In genomic region chr4:99763635-99764101, GRCh38 we compare ENCODE assay signal across 8 cellular contexts. TPM values are rescaled to one million over a fixed set of nuclear protein-coding genes. Genes with fewer than 3 reads are reported as not detected.
A peak's percentile ranks its signal among the peaks of the same experiment; 100 is the strongest.
DNase-seq lines count a peak whose midpoint lies in the region; ATAC-seq, FAIRE-seq and TF ChIP-seq lines count a peak whose summit lies in the region.

No MANE protein-coding gene starts in this region.

- FAIRE-seq in A549 (lab: Jason Lieb, UNC) = no peak

- no peaks in the 10 kb centered on the region for H3K9me3 ChIP-seq in A549
- H3K9me3 ChIP-seq in SJCRH30 (replicated peaks) = no peaks in the 10 kb centered on the region

- CTCF ChIA-PET in A549 (lab: Yijun Ruan, JAX) = interaction anchor here (1.3 kb wide), 1 partner anchor 8 kb away, joined by 3 read pairs; no protein-coding TSS in a partner anchor

- H3K4me1 ChIP-seq in A549 = peaks cover 11% of the 10 kb centered on the region
- no peaks in the 10 kb centered on the region for H3K4me1 ChIP-seq in SJCRH30

- 2% methylated on average over 3 of the region's 3 CpGs for WGBS in A549 (ENCODE audit: missing lambda C conversion rate)

- no peaks in the 10 kb centered on the region for H3K27me3 ChIP-seq in SJCRH30

- TF ChIP-seq EP300 in A549 (IDR thresholded peaks at IDR 0.05) = peak in 1 of 2 experiments; percentile 23; a peak in 1 of 5 replicates

- no peak for TF ChIP-seq CTCF in A549 (IDR thresholded peaks at IDR 0.05)

- ATAC-seq in A549 (peak; percentile 80 to 94), HG02970 (IDR thresholded peaks at IDR 0.05; ENCODE audit: low FRiP score, unreplicated experiment) (no peak), GM21526 (IDR thresholded peaks at IDR 0.05; ENCODE audit: low FRiP score, unreplicated experiment) (no peak), HG03457 (IDR thresholded peaks at IDR 0.05; ENCODE audit: unreplicated experiment) (no peak)

- POLR2A ChIA-PET in A549 (lab: Yijun Ruan, JAX) = no interaction called here

- no peaks in the 10 kb centered on the region for H3K36me3 ChIP-seq in SJCRH30

- DNase-seq in A549 (ENCODE audit: low read depth in 1 of 2, low spot score in 1 of 2) (peak; percentile 8 to 42), GM03348 (ENCODE audit: low spot score) (peak; percentile 74), RPMI8226 (peak; percentile 82), foreskin melanocyte (peak; percentile 60), SJCRH30 (no peak)

- H3K4me2 ChIP-seq in A549 = peak overlapping the region; percentile 51

- TF ChIP-seq POLR2A in A549 (IDR thresholded peaks at IDR 0.05; ENCODE audit: low read length) = no peak

- H3K4me3 ChIP-seq in A549 (no peak overlapping the region), SJCRH30 (no peak overlapping the region)

- no peak overlapping the region for H3K27ac ChIP-seq in A549
- H3K27ac ChIP-seq in SJCRH30 = no peak overlapping the region

- no peak for TF ChIP-seq RAD21 in A549 (conservative IDR thresholded peaks at IDR 0.05 in 1 of 2, IDR thresholded peaks at IDR 0.05 in 1 of 2)

TF ChIP-seq in A549, 52 proteins besides CTCF, POLR2A, EP300 and RAD21:
- TF ChIP-seq HOXB5 (CRISPR knock-in tag; IDR thresholded peaks at IDR 0.05) = no peak
- TF ChIP-seq FOSL2 (IDR thresholded peaks at IDR 0.05) = peak; percentile 77
- peak; percentile 74 for TF ChIP-seq FOSL2 (CRISPR knock-in tag; IDR thresholded peaks at IDR 0.05)
- no peak for TF ChIP-seq RNF2 (IDR thresholded peaks at IDR 0.05; ENCODE audit: borderline replicate concordance, low read depth)
- TF ChIP-seq CHD2 (IDR thresholded peaks at IDR 0.05; ENCODE audit: low read length, partially characterized antibody) = no peak
- peak; percentile 75 for TF ChIP-seq MAFK (IDR thresholded peaks at IDR 0.05; ENCODE audit: partially characterized antibody)
- TF ChIP-seq FOSB (CRISPR knock-in tag; IDR thresholded peaks at IDR 0.05) = no peak
- no peak for TF ChIP-seq PHF8 (IDR thresholded peaks at IDR 0.05; ENCODE audit: borderline replicate concordance, low read depth)
- TF ChIP-seq ELK1 (IDR thresholded peaks at IDR 0.05; ENCODE audit: low read depth, low read length) = no peak
- TF ChIP-seq CBX8 (IDR thresholded peaks at IDR 0.05) = no peak
- 0 out of 4 replicates have a peak, but pooled peaks have one; percentile 12 to 18 for TF ChIP-seq CEBPB (IDR thresholded peaks at IDR 0.05)
- no peak for TF ChIP-seq ZSCAN20 (CRISPR knock-in tag; IDR thresholded peaks at IDR 0.05)
- TF ChIP-seq JUNB (IDR thresholded peaks at IDR 0.05) = peak; percentile 79
- TF ChIP-seq GATA3 (IDR thresholded peaks at IDR 0.05; ENCODE audit: borderline replicate concordance) = peak; percentile 14; the same call in 1 of the 2 replicates
TF ChIP-seq in A549: peak in this region for 5.

RNA-seq across cellular contexts. Expression of gene DAPP1, which starts 53.0 kb away (rescaled TPM):
- polyA plus RNA-seq in A549 (2011; rRNA removed) = 0.03 TPM in 1 of 2 replicates, not detected in the other
- polyA plus RNA-seq in A549 (2012; cell fraction: cytosol; rRNA removed) = not detected in 2 replicates
- not detected in 2 replicates for polyA plus RNA-seq in A549 (2012; cell fraction: nucleus; rRNA removed)
- not detected in 3 replicates for polyA plus RNA-seq in A549 (2017; fragmentation: RNase III; extraction: RNeasy Plus Mini Kit Qiagen cat#74134 plus additional on column Dnase treatment)
- not detected in 2 replicates for polyA minus RNA-seq in A549 (2011; rRNA and poly(A)+ RNA removed)
- total RNA-seq in SJCRH30 (2014; rRNA removed; shearing (Covaris generic)) = 0.18 and 0.49 TPM in 2 replicates

Comparison
In these comparisons a context has a peak if more than half of its experiments do, and no peak if none do; other contexts are left out.
1. ATAC-seq: peak in A549 (2 of 2); none in HG02970 (single experiment), GM21526 (single experiment) and HG03457 (single experiment).
2. DNase-seq: peak in A549 (2 of 2), GM03348 (single experiment), RPMI8226 (single experiment) and foreskin melanocyte (single experiment); none in SJCRH30 (0 of 2).